In the genomic region with DNA sequence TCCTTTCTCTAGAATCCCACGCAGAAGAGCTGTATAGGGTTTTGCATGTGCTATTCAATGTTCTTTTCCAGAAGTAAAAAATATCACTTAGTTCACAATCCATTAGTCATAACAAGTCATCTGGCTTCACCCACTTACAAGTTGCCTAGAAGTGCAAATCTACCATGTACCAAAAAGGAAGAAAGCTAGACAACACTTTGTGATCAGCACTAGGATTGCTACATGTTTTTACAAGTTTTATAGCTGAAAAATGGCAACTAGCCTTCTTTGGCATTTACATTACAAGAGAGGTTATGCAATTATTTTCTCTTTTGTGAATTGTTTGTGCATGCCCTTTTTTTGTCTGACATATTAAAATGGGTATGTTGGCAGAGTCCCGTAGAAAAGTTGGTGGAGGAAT, we compare ENCODE assay signal across 25 cellular contexts.
DNase-seq lines count a peak whose midpoint lies in the region; ATAC-seq, FAIRE-seq and TF ChIP-seq lines count a peak whose summit lies in the region.
"Had no signal": no experiment of that assay in that cellular context is flagged by ENCODE, and none has a peak within 500 bp of the region (broad histone marks: within the 10 kb centered on the region; RNA-seq: fewer than 3 reads in every experiment).

No MANE protein-coding gene starts in this region.

- no peaks in the 10 kb centered on the region for H3K36me3 ChIP-seq in keratinocyte (ENCODE audit: control insufficient read depth in 2 of 2, extremely low read depth in 1 of 2, insufficient read depth in 2 of 2, low read length in 2 of 2)
- no peaks in the 10 kb centered on the region for H3K36me3 ChIP-seq in neuronal stem cell (replicated peaks in 1 of 2; ENCODE audit: control insufficient read depth in 2 of 2, insufficient read depth in 2 of 2, low read length in 2 of 2)
- H3K36me3 ChIP-seq: stomach had no signal

- H3K9ac ChIP-seq in keratinocyte (ENCODE audit: control insufficient read depth, extremely low read depth, insufficient read depth, low read length) (no peak overlapping the region), neuronal stem cell (ENCODE audit: low read depth, low read length, poor library complexity) (no peak overlapping the region)

- no peak overlapping the region for H4K91ac ChIP-seq in neuronal stem cell (ENCODE audit: low read depth, low read length, poor library complexity)

- H3K27ac ChIP-seq in keratinocyte (ENCODE audit: control insufficient read depth, insufficient read depth, low read length) (peak overlapping the region; percentile 59), neuronal stem cell (replicated peaks; ENCODE audit: low read length) (no peak overlapping the region)
- H3K27ac ChIP-seq: stomach had no signal

- H3K4me3 ChIP-seq in keratinocyte (ENCODE audit: control insufficient read depth in 2 of 3, extremely low read depth in 1 of 3, insufficient read depth in 2 of 3, low read depth in 1 of 3, low read length in 3 of 3), result no peak overlapping the region
- no peak overlapping the region for H3K4me3 ChIP-seq in neuronal stem cell (ENCODE audit: low read length in 2 of 2)
- H3K4me3 ChIP-seq: GM23338, stomach had no signal

- dilution Hi-C loops in keratinocyte (cut with MboI; ENCODE audit: extremely low pct_ligation_motif_present, low sequenced_read_pairs), result no loop called here

- no peaks in the 10 kb centered on the region for H3K9me3 ChIP-seq in keratinocyte (ENCODE audit: control insufficient read depth, low read depth, low read length)
- no peaks in the 10 kb centered on the region for H3K9me3 ChIP-seq in neuronal stem cell (replicated peaks in 1 of 2; ENCODE audit: control insufficient read depth in 2 of 2, insufficient read depth in 1 of 2, low read depth in 1 of 2, low read length in 2 of 2)
- H3K9me3 ChIP-seq: stomach had no signal

- no peak overlapping the region for H2BK12ac ChIP-seq in neuronal stem cell (ENCODE audit: low read length)

- no peaks in the 10 kb centered on the region for H3K27me3 ChIP-seq in keratinocyte (ENCODE audit: control insufficient read depth, extremely low read depth, insufficient read depth, low read length)
- peaks cover 0 to 2% (median 0%) of the 10 kb centered on the region in 3 experiments for H3K27me3 ChIP-seq in neuronal stem cell (ENCODE audit: control insufficient read depth in 3 of 3, insufficient read depth in 3 of 3, low read depth in 1 of 3, low read length in 3 of 3)
- H3K27me3 ChIP-seq: stomach had no signal

- peak; percentile 97 for FAIRE-seq in keratinocyte (lab: Jason Lieb, UNC)
- FAIRE-seq: A204.1, small intestine, TTC549 had no signal

- H2AFZ ChIP-seq in keratinocyte (ENCODE audit: control insufficient read depth, low read length) (peak overlapping the region; percentile 78), neuronal stem cell (ENCODE audit: low read length) (no peak overlapping the region)
- H2AFZ ChIP-seq: GM23338 had no signal

- H3K23ac ChIP-seq in neuronal stem cell (ENCODE audit: low read depth, low read length, poor library complexity), result no peak overlapping the region

- no peak overlapping the region for H3K14ac ChIP-seq in neuronal stem cell (ENCODE audit: low read length)

- no peaks in the 10 kb centered on the region for H4K20me1 ChIP-seq in keratinocyte (ENCODE audit: control insufficient read depth, extremely low read depth, insufficient read depth, low read length)

- ATAC-seq in esophagus mucosa, result peak; percentile 92
- no peak for ATAC-seq in GM18909 (IDR thresholded peaks at IDR 0.05; ENCODE audit: poor library complexity, unreplicated experiment)
- ATAC-seq in HG02885 (IDR thresholded peaks at IDR 0.05; ENCODE audit: poor library complexity, unreplicated experiment), result no peak
- ATAC-seq: activated CD4-positive, alpha-beta T cell treated with anti-CD3 and anti-CD28 coated beads for 36 hours; activated CD8-positive, alpha-beta memory T cell treated with anti-CD3 and anti-CD28 coated beads, Interleukin-2, amount 10 ng/mL, durations not matched to agents 7 days and 5 days; activated naive CD8-positive, alpha-beta T cell treated with anti-CD3 and anti-CD28 coated beads, Interleukin-2, amount 50 U/mL, for 24 hours; GM23338; natural killer cell treated with Interleukin-12 subunit alpha and Interleukin-12 subunit beta and Interleukin-15 and Interleukin-18, amount 100 ng/mL, for 72 hours; Right ventricle myocardium inferior had no signal

- H3K4me2 ChIP-seq in keratinocyte (ENCODE audit: control insufficient read depth, extremely low read depth, insufficient read depth, low read depth, low read length) (peak overlapping the region; percentile 57), neuronal stem cell (ENCODE audit: insufficient read depth, low read length, poor library complexity, severe bottlenecking) (no peak overlapping the region)
- H3K4me2 ChIP-seq: GM23338 had no signal

- no peak for TF ChIP-seq CTCF in keratinocyte (optimal IDR thresholded peaks at IDR 0.05 in 1 of 3, IDR thresholded peaks at IDR 0.05 in 1 of 3, conservative IDR thresholded peaks at IDR 0.05 in 1 of 3; ENCODE audit: extremely low read depth in 1 of 3, insufficient read depth in 2 of 3, low read length in 3 of 3)

- no CpG with 5 or more reads among the region's 2 CpGs for WGBS in neuronal stem cell (ENCODE audit: extremely low coverage in 2 of 2, insufficient read length in 2 of 2, insufficient replicate concordance in 1 of 2), 2 donors

- H2BK5ac ChIP-seq in neuronal stem cell (ENCODE audit: low read length), result no peak overlapping the region

- no peak overlapping the region for H2AK5ac ChIP-seq in neuronal stem cell (ENCODE audit: low read depth, low read length)

- no peak overlapping the region for H4K8ac ChIP-seq in neuronal stem cell (ENCODE audit: low read depth, low read length)

- H3K4me1 ChIP-seq in keratinocyte (ENCODE audit: control insufficient read depth, extremely low read depth, insufficient read depth, low read length), result peaks cover 32% of the 10 kb centered on the region
- no peaks in the 10 kb centered on the region for H3K4me1 ChIP-seq in neuronal stem cell (ENCODE audit: control insufficient read depth in 2 of 2, insufficient read depth in 1 of 2, low read depth in 1 of 2, low read length in 2 of 2)

- no peaks in the 10 kb centered on the region for H3K79me2 ChIP-seq in keratinocyte (ENCODE audit: control insufficient read depth, insufficient read depth, low read length)

- no peak overlapping the region for H2BK120ac ChIP-seq in neuronal stem cell (ENCODE audit: low read depth, low read length)

- H3K18ac ChIP-seq in neuronal stem cell (ENCODE audit: low read length), result no peak overlapping the region

- H3K9me1 ChIP-seq in keratinocyte (ENCODE audit: control insufficient read depth, extremely low read depth, insufficient read depth, low read length), result no peaks in the 10 kb centered on the region

- DNase-seq in AG08395 (ENCODE audit: low spot score) (peak; percentile 13), LHCN-M2 (ENCODE audit: low read depth) (peak; percentile 33), keratinocyte (ENCODE audit: low read depth, low spot score) (peak; percentile 76), COLO829 (ENCODE audit: low spot score) (no peak), neuronal stem cell (ENCODE audit: low spot score) (no peak)
- DNase-seq: activated CD4-positive, alpha-beta T cell treated with anti-CD3 and anti-CD28 coated beads for 36 hours; activated CD8-positive, alpha-beta memory T cell treated with anti-CD3 and anti-CD28 coated beads, Interleukin-2, amount 10 ng/mL, durations not matched to agents 7 days and 5 days; activated naive CD8-positive, alpha-beta T cell treated with anti-CD3 and anti-CD28 coated beads, Interleukin-2, amount 50 U/mL, for 24 hours; CD4-positive, alpha-beta T cell; DMS53; erythroblast; mesendoderm; NCI-H1417 treated with DMSO at 0.1 percent for 48 hours; NCI-H524; small intestine; stimulated activated CD4-positive, alpha-beta T cell treated with anti-CD3 and anti-CD28 coated beads, Interleukin-4, amount 100 ng/mL, for 24 hours; stomach had no signal

- H3K4ac ChIP-seq in neuronal stem cell (ENCODE audit: low read length), result no peak overlapping the region

- no peak overlapping the region for H2BK15ac ChIP-seq in neuronal stem cell (ENCODE audit: low read length)

- no peaks in the 10 kb centered on the region for H3K79me1 ChIP-seq in neuronal stem cell (ENCODE audit: low read depth, low read length)

Comparison
In these comparisons a context has a peak if more than half of its experiments do, and no peak if none do; other contexts are left out.
1. DNase-seq: peak in AG08395 (single experiment), LHCN-M2 (single experiment) and keratinocyte (single experiment); none in COLO829 (single experiment) and neuronal stem cell (single experiment).